ENCODE assay signal across 14 cellular contexts in the genomic region with DNA sequence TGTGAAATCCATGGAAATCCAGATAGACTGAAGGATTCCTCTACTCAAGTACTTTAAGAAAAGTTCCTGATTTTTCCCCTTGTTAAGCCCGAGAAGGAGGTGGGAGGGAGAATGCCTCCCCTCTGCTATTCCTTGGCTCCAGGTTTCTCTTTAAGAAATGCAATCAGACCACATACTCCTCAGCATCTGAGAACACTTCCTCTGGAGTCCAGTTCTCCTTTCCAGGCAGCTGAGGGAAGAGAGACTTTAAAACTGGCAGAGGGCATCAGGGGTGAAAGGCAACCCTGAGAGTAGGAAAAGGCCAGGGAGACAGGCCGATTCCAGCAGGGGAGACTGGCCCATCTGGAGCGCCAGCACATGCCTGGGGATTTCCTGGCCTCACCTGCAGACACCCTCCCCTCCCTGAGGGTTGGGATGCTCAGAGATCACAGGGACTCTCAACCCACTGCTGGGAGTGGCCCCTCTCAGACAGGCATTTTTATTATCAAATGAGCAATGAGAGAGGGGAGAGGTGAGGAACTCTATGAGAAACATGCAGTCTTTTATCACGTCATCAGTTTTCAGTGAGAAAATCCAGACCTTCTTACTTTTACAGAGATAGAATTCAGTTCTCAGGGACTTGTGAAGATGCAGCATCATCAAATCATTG. TPM values are rescaled to one million over a fixed set of nuclear protein-coding genes. Genes with fewer than 3 reads are reported as not detected.
A peak's percentile ranks its signal among the peaks of the same experiment; 100 is the strongest.
DNase-seq lines count a peak whose midpoint lies in the region; ATAC-seq, FAIRE-seq and TF ChIP-seq lines count a peak whose summit lies in the region.
"Had no signal": no experiment of that assay in that cellular context is flagged by ENCODE, and none has a peak within 500 bp of the region (broad histone marks: within the 10 kb centered on the region; RNA-seq: fewer than 3 reads in every experiment).

No MANE protein-coding gene starts in this region.

- H3K4me2 ChIP-seq in HepG2 (ENCODE audit: low read depth, low read length), result no peak overlapping the region

- no peaks in the 10 kb centered on the region for H3K36me3 Mint-ChIP-seq in mesothelial cell of epicardium
- H3K36me3 Mint-ChIP-seq: T-cell had no signal

- H3K36me3 ChIP-seq in HepG2 (replicated peaks in 1 of 2; ENCODE audit: control insufficient read depth in 1 of 2, insufficient read depth in 2 of 2, low read length in 2 of 2) (no peaks in the 10 kb centered on the region), right lobe of liver (no peaks in the 10 kb centered on the region), breast epithelium (no peaks in the 10 kb centered on the region)

- no peaks in the 10 kb centered on the region for H3K27me3 Mint-ChIP-seq in mesothelial cell of epicardium (ENCODE audit: low read depth)

- no peak for FAIRE-seq in HepG2 (lab: Jason Lieb, UNC)

- TF ChIP-seq RAD21 in HepG2 (CRISPR knock-in tag; IDR thresholded peaks at IDR 0.05), result no peak

- no peak overlapping the region for H2AFZ ChIP-seq in HepG2 (ENCODE audit: low read length)

- CTCF ChIA-PET in HepG2 (lab: Yijun Ruan, JAX; ENCODE audit: low intra/inter-chr PET ratio, low total read pairs), result no interaction called here

- H3K4me1 ChIP-seq in HepG2 (ENCODE audit: insufficient read depth, low read length) (peaks cover 24% of the 10 kb centered on the region), right lobe of liver (peaks cover 0 to 22% (median 6%) of the 10 kb centered on the region in 4 donors), breast epithelium (peaks cover 8 to 9% of the 10 kb centered on the region in 2 donors)

- TF ChIP-seq CTCF in HepG2 (CRISPR knock-in tag; IDR thresholded peaks at IDR 0.05) (no peak), right lobe of liver (IDR thresholded peaks at IDR 0.05) (no peak), breast epithelium (IDR thresholded peaks at IDR 0.05) (no peak), mesothelial cell of epicardium (IDR thresholded peaks at IDR 0.05; ENCODE audit: unreplicated experiment) (no peak)

- H3K27ac ChIP-seq in HepG2 (ENCODE audit: extremely low read length, insufficient read depth, low read length), result no peak overlapping the region
- H3K27ac ChIP-seq in right lobe of liver, result no peak overlapping the region
- H3K27ac ChIP-seq in breast epithelium, result peak overlapping the region; percentile 97

- no peak overlapping the region for H3K9ac ChIP-seq in HepG2 (ENCODE audit: insufficient read depth, low read depth, low read length)

- no peak overlapping the region for H3K4me3 Mint-ChIP-seq in mesothelial cell of epicardium
- H3K4me3 Mint-ChIP-seq: T-cell had no signal

- TF ChIP-seq POLR2A in HepG2 (IDR thresholded peaks at IDR 0.05; ENCODE audit: insufficient read depth in 1 of 2, low read depth in 2 of 2, low read length in 2 of 2) (no peak), right lobe of liver (IDR thresholded peaks at IDR 0.05) (no peak), breast epithelium (IDR thresholded peaks at IDR 0.05) (no peak)

- no peak for DNase-seq in HepG2 (ENCODE audit: low spot score)
- DNase-seq in right lobe of liver, result no peak
- no peak for DNase-seq in breast epithelium (ENCODE audit: low spot score in 2 of 2)
- no peak for DNase-seq in mesothelial cell of epicardium (ENCODE audit: low spot score in 2 of 2, unreplicated experiment in 2 of 2)
- DNase-seq in stimulated activated CD4-positive, alpha-beta T cell treated with anti-CD3 and anti-CD28 coated beads, Interleukin-2, amount 100 ng/mL, for 24 hours, result no peak
- no peak for DNase-seq in GM19238 (ENCODE audit: insufficient read length, low spot score)
- DNase-seq in Ammon's horn (ENCODE audit: low spot score), result no peak
- DNase-seq: activated CD4-positive, alpha-beta T cell treated with anti-CD3 and anti-CD28 coated beads for 4 hours; DMS79 treated with DMSO at 0.1 percent for 48 hours; H7; KG1; NCI-H1694 treated with DMSO at 0.1 percent for 48 hours; T-cell had no signal

- H3K4me1 Mint-ChIP-seq in mesothelial cell of epicardium, result peaks cover 64% of the 10 kb centered on the region

- intact Hi-C loops in HepG2 (cut with micrococcal nuclease; ENCODE audit: unreplicated experiment) (no loop called here), right lobe of liver (cut with DNase I) (no loop called here), breast epithelium (cut with DNase I; ENCODE audit: low total_unique reads) (no loop called here)

- ATAC-seq in HepG2 (no peak), right lobe of liver (no peak), GM19023 (IDR thresholded peaks at IDR 0.05; ENCODE audit: unreplicated experiment) (no peak)
- ATAC-seq: T-cell had no signal

- H3K79me2 ChIP-seq in HepG2 (ENCODE audit: insufficient read depth, low read length), result no peaks in the 10 kb centered on the region

- H3K4me3 ChIP-seq in HepG2 (replicated peaks in 1 of 3; ENCODE audit: insufficient read depth in 1 of 3, low read depth in 2 of 3, low read length in 3 of 3) (no peak overlapping the region), right lobe of liver (no peak overlapping the region), breast epithelium (no peak overlapping the region)

- in situ Hi-C loops in HepG2 (cut with HindIII; ENCODE audit: extremely low pct_ligation_motif_present, low pct_unique_long_range_greater_than_20kb), result no loop called here

- POLR2A ChIA-PET in HepG2 (lab: Yijun Ruan, JAX), result no interaction called here

- peaks cover 2 to 15% of the 10 kb centered on the region in 2 experiments; a peak in 2 of 5 replicates for H3K27me3 ChIP-seq in HepG2 (ENCODE audit: control insufficient read depth in 1 of 2, insufficient read depth in 2 of 2, low read length in 2 of 2)
- no peaks in the 10 kb centered on the region for H3K27me3 ChIP-seq in right lobe of liver
- H3K27me3 ChIP-seq in breast epithelium, result no peaks in the 10 kb centered on the region

- no peaks in the 10 kb centered on the region for H4K20me1 ChIP-seq in HepG2 (ENCODE audit: insufficient read depth, low read length)

- peak overlapping the region; percentile 94 for H3K27ac Mint-ChIP-seq in mesothelial cell of epicardium
- H3K27ac Mint-ChIP-seq: T-cell had no signal

- no peaks in the 10 kb centered on the region for H3K9me3 Mint-ChIP-seq in mesothelial cell of epicardium
- H3K9me3 Mint-ChIP-seq: T-cell had no signal

- H3K9me3 ChIP-seq in HepG2 (ENCODE audit: low read length) (no peaks in the 10 kb centered on the region), right lobe of liver (no peaks in the 10 kb centered on the region), breast epithelium (no peaks in the 10 kb centered on the region)

- BruUV-seq in HepG2 (replicated peaks; lab: Mats Ljungman, UMichigan), result no TSS peak

- TF ChIP-seq EP300 in HepG2 (IDR thresholded peaks at IDR 0.05; ENCODE audit: low read depth in 2 of 2, low read length in 2 of 2), result no peak
- TF ChIP-seq EP300 in HepG2 (CRISPR knock-in tag; IDR thresholded peaks at IDR 0.05; ENCODE audit: borderline replicate concordance), result no peak

- WGBS in HepG2 (ENCODE audit: low lambda C conversion rate), result 0% methylated on average over 4 of the region's 4 CpGs
- WGBS in right lobe of liver (ENCODE audit: insufficient coverage, low coverage, low lambda C conversion rate, missing lambda C conversion rate), result 60% methylated on average over 3 of the region's 4 CpGs

TF ChIP-seq in HepG2, 621 proteins besides CTCF, POLR2A, EP300 and RAD21:
- no peak for TF ChIP-seq ZSCAN29 (CRISPR knock-in tag; conservative IDR thresholded peaks at IDR 0.05)
- peak; percentile 66 for TF ChIP-seq CREB1 (IDR thresholded peaks at IDR 0.05)
- no peak for TF ChIP-seq CREB1 (CRISPR knock-in tag; IDR thresholded peaks at IDR 0.05)

RNA-seq across cellular contexts. Expression of gene EMP1, which starts 1.9 kb away (rescaled TPM):
- total RNA-seq in HepG2 (2016; rRNA removed; fragmentation: Illumina TruSeq; extraction: Trizol) (0.13 TPM in 1 of 2 replicates, not detected in the other), right lobe of liver (10 to 100 TPM in 4 of 6 experiments, 1 to 10 TPM in 2; 3.1 to 25.0 (median 14.5) TPM), breast epithelium (100 to 1,000 TPM; 207 to 759 (median 444) TPM), mesothelial cell of epicardium (16.3 to 19.0 TPM (median 16.5 TPM) in 3 replicates)
- 0.71 TPM in 1 of 2 replicates, not detected in the other for total RNA-seq in HepG2 (2016; cell fraction: cytosol; rRNA removed; fragmentation: Illumina TruSeq; extraction: Trizol; ENCODE audit: low read depth)
- 0.09 and 0.35 TPM in 2 replicates for total RNA-seq in HepG2 (2016; cell fraction: insoluble cytoplasmic fraction; rRNA removed; fragmentation: Illumina TruSeq; extraction: Trizol)
- total RNA-seq in HepG2 (2016; cell fraction: membrane; rRNA removed; fragmentation: Illumina TruSeq; extraction: Trizol), result 0.03 TPM in 1 of 2 replicates, not detected in the other
- total RNA-seq in HepG2 (2016; cell fraction: nucleus; rRNA removed; fragmentation: Illumina TruSeq; extraction: Trizol), result 0.50 and 0.59 TPM in 2 replicates
- 0.61 and 0.76 TPM in 2 replicates for polyA plus RNA-seq in HepG2 (2011; rRNA removed)
- 0.09 and 0.10 TPM in 2 replicates for polyA plus RNA-seq in HepG2 (2011; cell fraction: cytosol; rRNA removed)
- 0.05 TPM in 1 of 2 replicates, not detected in the other for polyA plus RNA-seq in HepG2 (2011; cell fraction: nucleus; rRNA removed)
- 0.17 and 0.28 TPM in 2 replicates for polyA plus RNA-seq in HepG2 (2012)
- 0.01 TPM in 1 of 2 replicates, not detected in the other for polyA plus RNA-seq in HepG2 (2016; cell fraction: cytosol; fragmentation: Illumina TruSeq; extraction: Trizol; ENCODE audit: low read depth)
- 0.05 TPM in 1 of 2 replicates, not detected in the other for polyA plus RNA-seq in HepG2 (2016; cell fraction: insoluble cytoplasmic fraction; fragmentation: Illumina TruSeq; extraction: Trizol; ENCODE audit: low read depth)
- 0.28 TPM in 1 of 2 replicates, not detected in the other for polyA plus RNA-seq in HepG2 (2016; cell fraction: membrane; fragmentation: Illumina TruSeq; extraction: Trizol; ENCODE audit: low read depth)
- polyA plus RNA-seq in HepG2 (2016; cell fraction: nucleus; fragmentation: Illumina TruSeq; extraction: Trizol; ENCODE audit: insufficient read depth, low read depth), result 0.10 TPM in 1 of 2 replicates, not detected in the other
- 1.2 and 101 TPM in 2 replicates for polyA minus RNA-seq in HepG2 (2011; rRNA and poly(A)+ RNA removed; ENCODE audit: low replicate concordance)
- not detected in 2 replicates for polyA minus RNA-seq in HepG2 (2011; cell fraction: cytosol; rRNA and poly(A)+ RNA removed)
- polyA minus RNA-seq in HepG2 (2011; cell fraction: nucleus; rRNA and poly(A)+ RNA removed), result 0.64 and 1.1 TPM in 2 replicates

Comparison
In these comparisons a context has a peak if more than half of its experiments do, and no peak if none do; other contexts are left out.
1. H3K27ac ChIP-seq: peak in breast epithelium (2 of 2); none in HepG2 (single experiment) and right lobe of liver (0 of 3).
2. RNA of gene EMP1, which starts 1.9 kb away (total RNA-seq): 207 to 759 TPM in breast epithelium; 16.3 to 19.0 TPM in mesothelial cell of epicardium, 3.1 to 25.0 TPM in right lobe of liver and 0.03 to 0.71 TPM in HepG2; every median in the first group is over 4 times any median in the second.